8 cellular contexts compared by ENCODE assay signal in the genomic region with DNA sequence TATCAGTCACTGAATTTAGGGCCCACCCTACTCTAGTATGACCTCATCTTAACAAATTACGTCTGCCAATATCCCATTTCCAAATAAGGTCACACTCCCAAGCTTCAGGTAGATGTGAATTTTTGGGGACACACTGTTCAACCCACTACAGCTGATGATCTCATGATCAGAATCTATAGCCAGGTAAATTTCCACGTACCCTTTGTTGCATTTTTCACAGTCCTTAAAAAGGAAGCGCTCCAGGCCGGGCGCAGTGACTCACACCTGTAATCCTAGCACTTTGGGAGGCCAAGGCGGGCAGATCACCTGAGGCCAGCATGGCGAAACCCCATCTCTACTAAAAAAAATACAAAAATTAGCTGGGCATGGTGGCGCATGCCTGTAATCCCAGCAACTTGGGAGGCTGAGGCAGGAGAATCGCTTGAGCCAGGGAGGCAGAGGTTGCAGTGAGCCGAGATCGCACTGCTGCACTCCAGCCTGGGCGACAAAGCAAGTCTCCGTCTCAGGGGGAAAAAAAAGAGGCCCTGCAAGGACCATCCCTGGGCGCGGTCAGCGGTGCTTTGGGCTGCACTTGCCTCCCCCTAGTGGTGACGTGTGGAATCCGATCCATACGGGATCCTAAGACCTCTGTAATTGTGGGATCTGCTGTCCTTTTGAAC. TPM values are rescaled to one million over a fixed set of nuclear protein-coding genes. Genes with fewer than 3 reads are reported as not detected.
A peak's percentile ranks its signal among the peaks of the same experiment; 100 is the strongest.
DNase-seq lines count a peak whose midpoint lies in the region; ATAC-seq and TF ChIP-seq lines count a peak whose summit lies in the region.
"Not testable (repeated sequence)": the region's sequence is repeated elsewhere in the genome, so short reads cannot be mapped to it uniquely, and the experiment has no call there.

No MANE protein-coding gene starts in this region.

- H3K9me3 ChIP-seq in HEK293 (ENCODE audit: control insufficient read depth, insufficient read depth, low read depth, low read length); fibroblast of lung (ENCODE audit: control insufficient read depth, insufficient read depth, low read depth, low read length): not testable (repeated sequence)

- not testable (repeated sequence) for H3K4me3 ChIP-seq in HEK293 (ENCODE audit: low read depth, low read length); fibroblast of lung (replicated peaks in 1 of 4; ENCODE audit: control extremely low read depth in 1 of 4, insufficient read depth in 1 of 4, low read depth in 3 of 4, low read length in 4 of 4)

- DNase-seq in CD1c-positive myeloid dendritic cell (ENCODE audit: extremely low spot score): peak; percentile 77
- DNase-seq in NCI-H345 (lab: John Stamatoyannopoulos, UW): peak; percentile 64
- DNase-seq in T-helper 22 cell (ENCODE audit: low read depth): peak; percentile 20
- peak; percentile 69 for DNase-seq in activated naive CD4-positive, alpha-beta T cell treated with anti-CD3 and anti-CD28 coated beads for 36 hours
- peak; percentile 62 to 80 for DNase-seq in fibroblast of lung (ENCODE audit: low read depth in 2 of 2)
- peak in 1 of 2 donors; percentile 36 for DNase-seq in memory B cell (ENCODE audit: low spot score in 2 of 2)
- peak; percentile 61 to 64 for DNase-seq in stimulated activated CD4-positive, alpha-beta T cell treated with anti-CD3 and anti-CD28 coated beads, Interleukin-2, amount 100 ng/mL, for 48 hours

- not testable (repeated sequence) for H3K4me1 ChIP-seq in HEK293 (ENCODE audit: control insufficient read depth, insufficient read depth, low read length); fibroblast of lung (ENCODE audit: control insufficient read depth, extremely low read depth, insufficient read depth, low read length)

- not testable (repeated sequence) for H3K4me3 Mint-ChIP-seq in activated naive CD4-positive, alpha-beta T cell treated with anti-CD3 and anti-CD28 coated beads for 36 hours; memory B cell

- not testable (repeated sequence) for H4K20me1 ChIP-seq in fibroblast of lung (ENCODE audit: control insufficient read depth, extremely low read depth, insufficient read depth, low read length)

- peak; percentile 48 for ATAC-seq in memory B cell (ENCODE audit: low read depth)

- not testable (repeated sequence) for H3K27me3 ChIP-seq in fibroblast of lung (ENCODE audit: control insufficient read depth, insufficient read depth, low read length)

- H3K27ac ChIP-seq in HEK293 (ENCODE audit: extremely low read depth, low read depth, low read length): peak overlapping the region; percentile 22; the same call in 1 of the 2 replicates
- H3K27ac ChIP-seq in fibroblast of lung (ENCODE audit: insufficient read depth, low read length): not testable (repeated sequence)

- H3K9me3 Mint-ChIP-seq in activated naive CD4-positive, alpha-beta T cell treated with anti-CD3 and anti-CD28 coated beads for 36 hours; memory B cell: not testable (repeated sequence)

- intact Hi-C loops in activated naive CD4-positive, alpha-beta T cell treated with anti-CD3 and anti-CD28 coated beads for 36 hours (cut with micrococcal nuclease): loop anchor here (2.0 kb wide), 1 partner anchor 169 kb away; no protein-coding TSS in a partner anchor

- not testable (repeated sequence) for H3K79me2 ChIP-seq in fibroblast of lung (ENCODE audit: control insufficient read depth, insufficient read depth, low read length)

- TF ChIP-seq CTCF in HEK293 (tag by site-specific recombination; IDR thresholded peaks at IDR 0.05): peak; percentile 77
- peak; percentile 85 to 96 for TF ChIP-seq CTCF in fibroblast of lung (conservative IDR thresholded peaks at IDR 0.05 in 1 of 2, IDR thresholded peaks at IDR 0.05 in 1 of 2; ENCODE audit: low read depth in 1 of 2, low read length in 2 of 2)

- H3K4me2 ChIP-seq in fibroblast of lung (ENCODE audit: extremely low read depth, insufficient read depth, low read length): not testable (repeated sequence)

- peaks cover 15% of the 10 kb centered on the region for H3K36me3 Mint-ChIP-seq in activated naive CD4-positive, alpha-beta T cell treated with anti-CD3 and anti-CD28 coated beads for 36 hours (ENCODE audit: low read depth)
- H3K36me3 Mint-ChIP-seq in memory B cell: peaks cover 18% of the 10 kb centered on the region

- H2AFZ ChIP-seq in fibroblast of lung (ENCODE audit: low read length): not testable (repeated sequence)

- CTCF ChIA-PET in HEK293 (lab: Yijun Ruan, JAX): interaction anchor here (0.6 to 2.1 kb wide), 19 partner anchors 9 to 1269 kb away, joined by 3 to 12 read pairs (median 4); no protein-coding TSS in a partner anchor
- CTCF ChIA-PET in activated naive CD4-positive, alpha-beta T cell treated with anti-CD3 and anti-CD28 coated beads for 36 hours (lab: Charles Lee): interaction anchor here (0.6 to 1.6 kb wide), 12 partner anchors 9 to 736 kb away, joined by 3 to 8 read pairs (median 3); no protein-coding TSS in a partner anchor

- POLR2A ChIA-PET in HEK293 (lab: Yijun Ruan, JAX): interaction anchor here (0.7 kb wide), 1 partner anchor 165 kb away, joined by 3 read pairs; no protein-coding TSS in a partner anchor

- H3K27ac Mint-ChIP-seq in activated naive CD4-positive, alpha-beta T cell treated with anti-CD3 and anti-CD28 coated beads for 36 hours; memory B cell: not testable (repeated sequence)

- not testable (repeated sequence) for H3K27me3 Mint-ChIP-seq in activated naive CD4-positive, alpha-beta T cell treated with anti-CD3 and anti-CD28 coated beads for 36 hours (ENCODE audit: low read depth); memory B cell

- peaks cover 25% of the 10 kb centered on the region for H3K4me1 Mint-ChIP-seq in activated naive CD4-positive, alpha-beta T cell treated with anti-CD3 and anti-CD28 coated beads for 36 hours (ENCODE audit: low read depth)
- H3K4me1 Mint-ChIP-seq in memory B cell: not testable (repeated sequence)

- peaks cover 8 to 47% of the 10 kb centered on the region in 2 experiments; a peak in 2 of 3 replicates for H3K36me3 ChIP-seq in HEK293 (ENCODE audit: control insufficient read depth in 2 of 2, insufficient read depth in 1 of 2, low read length in 2 of 2)
- not testable (repeated sequence) for H3K36me3 ChIP-seq in fibroblast of lung (ENCODE audit: control insufficient read depth, insufficient read depth, low read length)

- H3K9ac ChIP-seq in fibroblast of lung (ENCODE audit: insufficient read depth, low read length): not testable (repeated sequence)

TF ChIP-seq in HEK293, 187 proteins besides CTCF, POLR2A, EP300 and RAD21 (continues in another document):
- peak; percentile 37; the same call in 1 of the 2 replicates for TF ChIP-seq ZEB2 (tag by site-specific recombination; IDR thresholded peaks at IDR 0.05)
- peak; percentile 47; the same call in 1 of the 2 replicates for TF ChIP-seq KLF1 (tag by site-specific recombination; IDR thresholded peaks at IDR 0.05)
- TF ChIP-seq SP7 (tag by site-specific recombination; IDR thresholded peaks at IDR 0.05): peak; percentile 44; the same call in 1 of the 2 replicates
- TF ChIP-seq BCL11A (tag by site-specific recombination; IDR thresholded peaks at IDR 0.05; ENCODE audit: low read depth): peak; percentile 61; the same call in 1 of the 2 replicates
- peak; percentile 84 for TF ChIP-seq ZBTB48 (tag by site-specific recombination; IDR thresholded peaks at IDR 0.05)
- peak; percentile 68; the same call in 1 of the 2 replicates for TF ChIP-seq KLF7 (tag by site-specific recombination; IDR thresholded peaks at IDR 0.05; ENCODE audit: borderline replicate concordance)
- 0 out of 2 replicates have a peak, but pooled peaks have one; percentile 41 for TF ChIP-seq SCRT2 (tag by site-specific recombination; IDR thresholded peaks at IDR 0.05)
- TF ChIP-seq ZNF629 (tag by site-specific recombination; IDR thresholded peaks at IDR 0.05): 0 out of 2 replicates have a peak, but pooled peaks have one; percentile 36
- TF ChIP-seq ZBTB17 (tag by site-specific recombination; IDR thresholded peaks at IDR 0.05): peak; percentile 81
- peak; percentile 75 for TF ChIP-seq ZNF654 (tag by site-specific recombination; IDR thresholded peaks at IDR 0.05; ENCODE audit: low read depth)
- TF ChIP-seq ZNF391 (tag by site-specific recombination; IDR thresholded peaks at IDR 0.05; ENCODE audit: borderline replicate concordance, low read depth): 0 out of 2 replicates have a peak, but pooled peaks have one; percentile 20
- peak; percentile 79; the same call in 1 of the 2 replicates for TF ChIP-seq ZNF2 (tag by site-specific recombination; IDR thresholded peaks at IDR 0.05)
- TF ChIP-seq, protein P1, sequence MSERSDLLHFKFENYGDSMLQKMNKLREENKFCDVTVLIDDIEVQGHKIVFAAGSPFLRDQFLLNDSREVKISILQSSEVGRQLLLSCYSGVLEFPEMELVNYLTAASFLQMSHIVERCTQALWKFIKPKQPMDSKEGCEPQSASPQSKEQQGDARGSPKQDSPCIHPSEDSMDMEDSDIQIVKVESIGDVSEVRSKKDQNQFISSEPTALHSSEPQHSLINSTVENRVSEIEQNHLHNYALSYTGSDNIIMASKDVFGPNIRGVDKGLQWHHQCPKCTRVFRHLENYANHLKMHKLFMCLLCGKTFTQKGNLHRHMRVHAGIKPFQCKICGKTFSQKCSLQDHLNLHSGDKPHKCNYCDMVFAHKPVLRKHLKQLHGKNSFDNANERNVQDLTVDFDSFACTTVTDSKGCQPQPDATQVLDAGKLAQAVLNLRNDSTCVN (tag by site-specific recombination; optimal IDR thresholded peaks at IDR 0.05): peak; percentile 5

RNA-seq across cellular contexts. Expression of a gene that starts 20.1 kb away (rescaled TPM):
- total RNA-seq in activated naive CD4-positive, alpha-beta T cell treated with anti-CD3 and anti-CD28 coated beads for 36 hours: 10 to 100 TPM; 14.2 to 18.0 TPM
- total RNA-seq in fibroblast of lung: 27.7 and 59.8 TPM in 2 replicates
- polyA plus RNA-seq in fibroblast of lung: 27.2 and 39.0 TPM in 2 replicates
- 26.1 and 35.8 TPM in 2 replicates for polyA plus RNA-seq in fibroblast of lung (2012)
- 39.0 and 43.9 TPM in 2 replicates for polyA minus RNA-seq in fibroblast of lung (ENCODE audit: low replicate concordance)
